In genomic region chr6:151916680-151917164, GRCh38 we compare ENCODE assay signal across 19 cellular contexts.
DNase-seq lines count a peak whose midpoint lies in the region; ATAC-seq, FAIRE-seq and TF ChIP-seq lines count a peak whose summit lies in the region.
"Had no signal": no experiment of that assay in that cellular context is flagged by ENCODE, and none has a peak within 500 bp of the region (broad histone marks: within the 10 kb centered on the region; RNA-seq: fewer than 3 reads in every experiment).

No MANE protein-coding gene starts in this region.

- peaks cover 2% of the 10 kb centered on the region for H3K9me3 Mint-ChIP-seq in astrocyte (ENCODE audit: unreplicated experiment)
- H3K9me3 Mint-ChIP-seq: stimulated activated naive CD8-positive, alpha-beta T cell treated with anti-CD3 and anti-CD28 coated beads, Interleukin-15, Interleukin-2, amounts not matched to agents 100 ng/mL and 50 ng/mL, for 24 hours had no signal

- RAD21 ChIA-PET in HCT116 (lab: Charles Lee; ENCODE audit: low non-redundant PET in 1 of 2, low total read pairs in 2 of 2, uncharacterized antibody in 2 of 2, unreplicated experiment in 2 of 2), result no interaction called here

- no peak for TF ChIP-seq EP300 in upper lobe of left lung (IDR thresholded peaks at IDR 0.05)

- peak overlapping the region; percentile 8 for H3K4me2 ChIP-seq in HCT116 (ENCODE audit: low read length)
- no peak overlapping the region for H3K4me2 ChIP-seq in astrocyte (ENCODE audit: low read length)

- peaks cover 7% of the 10 kb centered on the region for H3K4me1 Mint-ChIP-seq in astrocyte (ENCODE audit: low read depth, unreplicated experiment)

- TF ChIP-seq RAD21 in HCT116 (IDR thresholded peaks at IDR 0.05; ENCODE audit: low read depth), result no peak

- H3K79me2 ChIP-seq in HCT116 (ENCODE audit: insufficient read depth, low read length) (no peaks in the 10 kb centered on the region), astrocyte (ENCODE audit: insufficient read depth, low read length) (no peaks in the 10 kb centered on the region)

- H3K27ac ChIP-seq in HCT116 (ENCODE audit: low read depth, low read length) (no peak overlapping the region), astrocyte (ENCODE audit: low read depth, low read length) (peak overlapping the region; percentile 37), upper lobe of left lung (no peak overlapping the region)
- H3K27ac ChIP-seq: lower lobe of right lung, ovary, WERI-Rb-1 had no signal

- no TSS peak for BruUV-seq in HCT116 (replicated peaks; lab: Mats Ljungman, UMichigan)

- DNase-seq in HCT116 (ENCODE audit: low read depth, low spot score) (no peak), astrocyte (ENCODE audit: low read depth) (peak; percentile 68), hepatic stellate cell (ENCODE audit: low spot score) (peak; percentile 26), upper lobe of left lung (no peak), DMS79 treated with DMSO at 0.1 percent for 48 hours (lab: John Stamatoyannopoulos, UW) (no peak), posterior cingulate gyrus (no peak), SW 1271 (lab: John Stamatoyannopoulos, UW) (no peak), NCI-H446 treated with DMSO at 0.1 percent for 48 hours (lab: John Stamatoyannopoulos, UW) (no peak)
- DNase-seq: activated T-cell treated with anti-CD3 and anti-CD28 coated beads for 4 hours; amygdala; effector CD8-positive, alpha-beta T cell; lower lobe of right lung; MV-4-11; NCI-H510A; ovary; SHP77 treated with DMSO at 0.1 percent for 48 hours; stimulated activated CD4-positive, alpha-beta T cell treated with anti-CD3 and anti-CD28 coated beads, Interleukin-2, amount 100 ng/mL, for 24 hours; WERI-Rb-1 had no signal

- no peak for FAIRE-seq in astrocyte (lab: Jason Lieb, UNC)

- POLR2A ChIA-PET in HCT116 (lab: Charles Lee), result no interaction called here

- TF ChIP-seq POLR2A in HCT116 (IDR thresholded peaks at IDR 0.05; ENCODE audit: borderline replicate concordance, extremely low read depth, insufficient read depth, insufficient read length), result no peak
- TF ChIP-seq POLR2A in upper lobe of left lung (IDR thresholded peaks at IDR 0.05), result no peak

- H3K4me3 Mint-ChIP-seq in astrocyte (ENCODE audit: unreplicated experiment), result no peak overlapping the region
- H3K4me3 Mint-ChIP-seq: stimulated activated naive CD8-positive, alpha-beta T cell treated with anti-CD3 and anti-CD28 coated beads, Interleukin-15, Interleukin-2, amounts not matched to agents 100 ng/mL and 50 ng/mL, for 24 hours had no signal

- H3K4me1 ChIP-seq in HCT116 (ENCODE audit: control insufficient read depth in 1 of 2, insufficient read depth in 2 of 2, low read length in 2 of 2) (peaks cover 0 to 22% of the 10 kb centered on the region in 2 experiments; a peak in 2 of 4 replicates), astrocyte (ENCODE audit: insufficient read depth, low read length) (no peaks in the 10 kb centered on the region), upper lobe of left lung (no peaks in the 10 kb centered on the region)
- H3K4me1 ChIP-seq: lower lobe of right lung had no signal

- no peaks in the 10 kb centered on the region for H3K9me3 ChIP-seq in HCT116 (ENCODE audit: control insufficient read depth in 1 of 2, insufficient read depth in 1 of 2, low read depth in 1 of 2, low read length in 2 of 2)
- H3K9me3 ChIP-seq in astrocyte (ENCODE audit: insufficient read depth, low read depth, low read length), result no peaks in the 10 kb centered on the region
- no peaks in the 10 kb centered on the region for H3K9me3 ChIP-seq in upper lobe of left lung
- H3K9me3 ChIP-seq: ovary had no signal

- H3K36me3 ChIP-seq in HCT116 (ENCODE audit: control insufficient read depth in 1 of 2, insufficient read depth in 2 of 2, low read length in 2 of 2) (no peaks in the 10 kb centered on the region), astrocyte (ENCODE audit: insufficient read depth, low read length) (no peaks in the 10 kb centered on the region), upper lobe of left lung (no peaks in the 10 kb centered on the region)
- H3K36me3 ChIP-seq: lower lobe of right lung, ovary, WERI-Rb-1 had no signal

- H3K9ac ChIP-seq in HCT116 (ENCODE audit: low read length), result no peak overlapping the region
- no peak overlapping the region for H3K9ac ChIP-seq in astrocyte (ENCODE audit: low read length)

- ATAC-seq in HCT116 (peak; percentile 59; the same call in 1 of the 2 replicates), upper lobe of left lung (ENCODE audit: low FRiP score in 2 of 2) (peak; percentile 65 to 85)

- H3K36me3 Mint-ChIP-seq in astrocyte (ENCODE audit: low read depth, unreplicated experiment), result no peaks in the 10 kb centered on the region

- H3K27me3 Mint-ChIP-seq in astrocyte (ENCODE audit: low read depth, unreplicated experiment), result no peaks in the 10 kb centered on the region

- intact Hi-C loops in HCT116 (cut with micrococcal nuclease), result no loop called here
- intact Hi-C loops in posterior cingulate gyrus (cut with DNase I), result no loop called here

- H3K27ac Mint-ChIP-seq in astrocyte (ENCODE audit: unreplicated experiment), result no peak overlapping the region
- H3K27ac Mint-ChIP-seq: stimulated activated naive CD8-positive, alpha-beta T cell treated with anti-CD3 and anti-CD28 coated beads, Interleukin-15, Interleukin-2, amounts not matched to agents 100 ng/mL and 50 ng/mL, for 24 hours had no signal

- H3K4me3 ChIP-seq in HCT116 (replicated peaks in 1 of 2; ENCODE audit: low read depth in 1 of 2, low read length in 2 of 2) (no peak overlapping the region), astrocyte (ENCODE audit: insufficient read depth, low read depth, low read length) (no peak overlapping the region), upper lobe of left lung (no peak overlapping the region)
- H3K4me3 ChIP-seq: lower lobe of right lung, ovary had no signal

- TF ChIP-seq CTCF in HCT116 (IDR thresholded peaks at IDR 0.05 in 2 of 3, conservative IDR thresholded peaks at IDR 0.05 in 1 of 3; ENCODE audit: borderline replicate concordance in 1 of 3, insufficient read depth in 1 of 3, low read depth in 2 of 3, low read length in 2 of 3) (no peak), astrocyte (IDR thresholded peaks at IDR 0.05; ENCODE audit: insufficient read depth, low read depth, low read length) (no peak), upper lobe of left lung (IDR thresholded peaks at IDR 0.05) (no peak)

- no peaks in the 10 kb centered on the region for H3K27me3 ChIP-seq in HCT116 (ENCODE audit: insufficient read depth, low read length)
- H3K27me3 ChIP-seq in astrocyte (ENCODE audit: insufficient read depth, low read length), result no peaks in the 10 kb centered on the region
- no peaks in the 10 kb centered on the region for H3K27me3 ChIP-seq in upper lobe of left lung
- H3K27me3 ChIP-seq: ovary had no signal

- no peaks in the 10 kb centered on the region for H3K9me2 ChIP-seq in HCT116 (ENCODE audit: insufficient read depth)

- CTCF ChIA-PET in HCT116 (lab: Charles Lee), result no interaction called here

- 90 to 91% methylated on average over 3 of the region's 3 CpGs for WGBS in upper lobe of left lung, 2 donors

- H4K20me1 ChIP-seq in HCT116 (ENCODE audit: insufficient read depth), result no peaks in the 10 kb centered on the region
- H4K20me1 ChIP-seq in astrocyte (ENCODE audit: insufficient read depth, low read length), result no peaks in the 10 kb centered on the region

- H2AFZ ChIP-seq in HCT116 (ENCODE audit: low read depth, low read length, poor library complexity, severe bottlenecking) (no peak overlapping the region), astrocyte (ENCODE audit: low read depth, low read length) (no peak overlapping the region)

TF ChIP-seq in HCT116, 20 proteins besides CTCF, POLR2A, EP300 and RAD21 (continues in another document):
- no peak for TF ChIP-seq TCF7L2 (IDR thresholded peaks at IDR 0.05; ENCODE audit: borderline replicate concordance, extremely low read depth, insufficient read depth, insufficient read length)
- no peak for TF ChIP-seq POLR2AphosphoS5 (IDR thresholded peaks at IDR 0.05; ENCODE audit: low read depth, low read length)
- 0 out of 2 replicates have a peak, but pooled peaks have one; percentile 20 for TF ChIP-seq FOSL1 (IDR thresholded peaks at IDR 0.05; ENCODE audit: low read depth)
- no peak for TF ChIP-seq ZFX (IDR thresholded peaks at IDR 0.05)
- TF ChIP-seq EGR1 (IDR thresholded peaks at IDR 0.05; ENCODE audit: low read depth), result no peak
- no peak for TF ChIP-seq REST (IDR thresholded peaks at IDR 0.05; ENCODE audit: low read depth)
- TF ChIP-seq, protein P1, sequence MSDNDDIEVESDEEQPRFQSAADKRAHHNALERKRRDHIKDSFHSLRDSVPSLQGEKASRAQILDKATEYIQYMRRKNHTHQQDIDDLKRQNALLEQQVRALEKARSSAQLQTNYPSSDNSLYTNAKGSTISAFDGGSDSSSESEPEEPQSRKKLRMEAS (IDR thresholded peaks at IDR 0.05), result no peak

Comparison
In these comparisons a context has a peak if more than half of its experiments do, and no peak if none do; other contexts are left out.
1. DNase-seq: peak in astrocyte (single experiment) and hepatic stellate cell (single experiment); none in HCT116 (single experiment), upper lobe of left lung (0 of 2), DMS79 treated with DMSO at 0.1 percent for 48 hours (single experiment), posterior cingulate gyrus (0 of 10), SW 1271 (0 of 2) and NCI-H446 treated with DMSO at 0.1 percent for 48 hours (single experiment).